10 cellular contexts compared by ENCODE assay signal in the genomic region with DNA sequence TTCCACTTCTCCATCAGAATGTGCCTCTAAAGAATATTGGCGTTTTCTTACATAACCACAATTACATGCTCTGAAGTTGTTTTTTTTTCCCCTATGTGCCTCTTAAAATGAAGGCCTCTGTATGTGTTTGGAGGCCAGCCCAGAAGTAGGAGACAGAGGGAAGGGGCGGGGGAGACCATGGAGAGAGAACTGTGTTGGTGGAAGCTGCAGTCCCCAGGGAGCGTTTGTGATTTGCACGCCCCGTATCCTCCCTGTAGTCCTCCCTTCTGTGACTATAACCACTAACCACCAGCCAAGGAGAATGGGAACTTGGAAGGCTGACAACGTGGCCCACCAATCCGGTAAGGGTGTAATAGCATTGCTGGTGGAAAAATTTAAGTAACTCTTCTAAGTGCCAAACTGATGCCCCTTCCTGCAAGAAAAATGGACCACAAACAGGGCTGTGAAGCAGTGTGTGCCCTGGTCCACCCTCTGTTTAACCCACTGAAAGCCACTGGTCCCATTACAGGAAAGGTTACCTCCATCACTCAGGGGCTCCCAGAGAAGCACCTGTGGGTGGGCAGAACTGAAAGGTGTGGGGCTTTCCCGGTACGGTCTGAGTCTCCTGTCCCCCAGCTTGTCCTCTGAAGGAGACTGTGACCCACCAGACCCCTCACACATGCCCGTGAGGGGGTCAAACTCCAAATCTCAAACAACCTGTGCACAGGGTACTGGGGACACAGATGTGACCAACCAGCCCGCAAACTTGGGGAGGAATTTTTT. TPM values are rescaled to one million over a fixed set of nuclear protein-coding genes. Genes with fewer than 3 reads are reported as not detected.
DNase-seq lines count a peak whose midpoint lies in the region; ATAC-seq and TF ChIP-seq lines count a peak whose summit lies in the region.
"Had no signal": no experiment of that assay in that cellular context is flagged by ENCODE, and none has a peak within 500 bp of the region (broad histone marks: within the 10 kb centered on the region; RNA-seq: fewer than 3 reads in every experiment).

No MANE protein-coding gene starts in this region.

- H3K4me3 ChIP-seq in choroid plexus epithelial cell (ENCODE audit: low read depth, low read length): no peak overlapping the region
- H3K4me3 ChIP-seq: K562 had no signal

- no peak for TF ChIP-seq CTCF in choroid plexus epithelial cell (conservative IDR thresholded peaks at IDR 0.05; ENCODE audit: low read depth, low read length)

- ATAC-seq in Right ventricle myocardium inferior (no peak), Right ventricle myocardium superior (ENCODE audit: poor library complexity) (no peak), GM18868 (IDR thresholded peaks at IDR 0.05; ENCODE audit: unreplicated experiment) (no peak)
- ATAC-seq: K562 had no signal

- DNase-seq in Right ventricle myocardium inferior (ENCODE audit: missing footprints): peak; percentile 48
- no peak for DNase-seq in Right ventricle myocardium superior
- peak; percentile 70 for DNase-seq in NCI-H526 treated with DMSO at 0.1 percent for 48 hours (lab: John Stamatoyannopoulos, UW)
- peak; percentile 58 for DNase-seq in choroid plexus epithelial cell (ENCODE audit: low read depth)
- peak; percentile 52 for DNase-seq in superior temporal gyrus (ENCODE audit: extremely low spot score)
- no peak for DNase-seq in SHP77 (lab: John Stamatoyannopoulos, UW)
- no peak for DNase-seq in activated CD4-positive, CD25-positive, alpha-beta regulatory T cell (lab: John Stamatoyannopoulos, UW)
- DNase-seq: DMS53 had no signal

- intact Hi-C loops in Right ventricle myocardium inferior (cut with DNase I) (no loop called here), Right ventricle myocardium superior (cut with DNase I) (no loop called here)

RNA-seq across cellular contexts. Expression of a gene that starts 36.8 kb away (rescaled TPM):
- total RNA-seq in Right ventricle myocardium inferior: 3.6 TPM
- 2.9 TPM for total RNA-seq in Right ventricle myocardium superior

Comparison
In these comparisons a context has a peak if more than half of its experiments do, and no peak if none do; other contexts are left out.
1. DNase-seq: peak in Right ventricle myocardium inferior (single experiment), NCI-H526 treated with DMSO at 0.1 percent for 48 hours (single experiment), choroid plexus epithelial cell (single experiment) and superior temporal gyrus (single experiment); none in Right ventricle myocardium superior (single experiment), SHP77 (0 of 2) and activated CD4-positive, CD25-positive, alpha-beta regulatory T cell (0 of 4).